Comparison of ENCODE assay signal across 8 cellular contexts in the genomic region with DNA sequence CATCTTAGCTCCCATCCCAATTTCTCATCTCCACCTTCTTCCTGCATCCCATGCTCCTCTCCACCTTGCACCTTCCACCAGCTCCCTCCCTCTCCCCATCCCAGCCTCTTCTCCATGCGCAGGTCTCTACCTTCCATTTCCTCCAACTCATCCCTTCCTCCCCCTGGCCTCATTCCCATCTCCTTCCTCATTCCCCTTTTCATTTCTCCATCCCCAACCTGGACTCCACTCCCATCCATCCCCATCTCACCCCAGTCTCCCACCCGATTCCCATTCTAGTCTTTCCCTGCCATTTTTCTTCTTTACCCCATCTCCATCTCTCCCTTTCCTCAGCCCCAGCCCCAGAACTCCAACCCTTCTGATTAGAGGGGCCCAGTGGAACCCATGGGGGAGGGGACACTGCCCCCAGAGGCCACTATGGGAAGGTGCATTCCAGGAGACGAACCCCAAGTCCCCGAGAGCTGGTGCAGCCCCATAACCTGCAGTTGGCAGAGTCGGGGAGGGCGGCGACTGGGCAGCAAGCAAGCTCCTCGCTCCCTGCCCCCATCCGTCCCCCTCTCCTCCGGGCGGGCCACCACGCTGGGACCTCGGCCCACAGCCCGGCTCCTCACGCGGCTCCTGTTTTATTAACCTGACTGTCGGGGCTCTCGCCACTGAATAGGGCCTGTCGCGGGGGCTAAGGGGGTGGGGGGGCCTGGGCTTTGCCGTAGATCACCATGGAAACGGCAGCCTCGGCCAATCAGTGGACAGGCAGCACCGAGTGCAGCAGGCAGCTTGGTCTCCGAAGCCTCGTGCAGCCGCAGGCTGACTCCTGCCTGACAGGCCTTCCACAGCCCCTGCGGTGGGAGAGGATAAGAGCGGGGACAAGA.
DNase-seq lines count a peak whose midpoint lies in the region; ATAC-seq and TF ChIP-seq lines count a peak whose summit lies in the region.

No MANE protein-coding gene starts in this region.

- DNase-seq in GM06990 (ENCODE audit: extremely low read depth, insufficient read length) (no peak), HEK293T (ENCODE audit: extremely low spot score) (peak; percentile 32), Panc1 (ENCODE audit: low read depth, low spot score) (no peak), astrocyte of the spinal cord (ENCODE audit: low read depth, low spot score) (no peak), kidney epithelial cell (ENCODE audit: low read depth) (no peak), NCI-H1048 (lab: John Stamatoyannopoulos, UW) (no peak), SIG-M5 treated with dmso at 0.1 percent for 504 hours (lab: John Stamatoyannopoulos, UW; ENCODE audit: unreplicated experiment) (no peak)

- intact Hi-C loops in Panc1 (cut with micrococcal nuclease; ENCODE audit: unreplicated experiment), result no loop called here

- H3K4me1 ChIP-seq in Panc1 (ENCODE audit: control insufficient read depth, insufficient read depth, low read length), result no peaks in the 10 kb centered on the region

- H3K27me3 ChIP-seq in GM06990 (replicated peaks; ENCODE audit: control insufficient read depth, insufficient read depth, low read length) (no peaks in the 10 kb centered on the region; the same call in 1 of the 2 replicates), Panc1 (ENCODE audit: control insufficient read depth, insufficient read depth, low read length) (no peaks in the 10 kb centered on the region; the same call in 1 of the 2 replicates), kidney epithelial cell (ENCODE audit: control insufficient read depth, insufficient read depth, low read length) (peaks cover 48% of the 10 kb centered on the region)

- CTCF ChIA-PET in HEK293T (lab: Yijun Ruan, JAX) (interaction anchor here (0.7 to 2.4 kb wide), 18 partner anchors 9 to 744 kb away, joined by 3 to 14 read pairs (median 4); no protein-coding TSS in a partner anchor), Panc1 (lab: Charles Lee) (interaction anchor here (0.9 kb wide), 1 partner anchor 32 kb away, joined by 3 read pairs; no protein-coding TSS in a partner anchor)

- POLR2A ChIA-PET in HEK293T (lab: Yijun Ruan, JAX), result interaction anchor here (1.0 kb wide), 1 partner anchor 112 kb away, joined by 4 read pairs; the partner anchor contains the start of gene DELE1
- POLR2A ChIA-PET in Panc1 (lab: Charles Lee), result no interaction called here

- TF ChIP-seq CTCF in GM06990 (IDR thresholded peaks at IDR 0.05; ENCODE audit: insufficient read depth, low read length, poor library complexity, severe bottlenecking) (peak; percentile 77), Panc1 (IDR thresholded peaks at IDR 0.05) (peak; percentile 76), astrocyte of the spinal cord (IDR thresholded peaks at IDR 0.05; ENCODE audit: low read depth, low read length) (peak; percentile 77), kidney epithelial cell (IDR thresholded peaks at IDR 0.05; ENCODE audit: insufficient read depth, low read length, poor library complexity, severe bottlenecking) (peak; percentile 78)

- in situ Hi-C loops in Panc1 (cut with HindIII; ENCODE audit: low pct_unique_long_range_greater_than_20kb, low sequenced_read_pairs), result no loop called here
- in situ Hi-C loops in astrocyte of the spinal cord (cut with HindIII; ENCODE audit: low sequenced_read_pairs), result no loop called here

- H3K36me3 ChIP-seq in GM06990 (ENCODE audit: control insufficient read depth, insufficient read depth, low read length) (no peaks in the 10 kb centered on the region), Panc1 (ENCODE audit: control insufficient read depth, insufficient read depth, low read length) (no peaks in the 10 kb centered on the region), kidney epithelial cell (ENCODE audit: control insufficient read depth, insufficient read depth, low read length) (no peaks in the 10 kb centered on the region)

- no peak overlapping the region for H3K27ac ChIP-seq in Panc1 (ENCODE audit: low read length)
- H3K27ac ChIP-seq in temporal lobe (ENCODE audit: low read depth, low read length), result peak overlapping the region; percentile 69

- H3K4me3 ChIP-seq in GM06990 (replicated peaks; ENCODE audit: low read depth, low read length), result no peak overlapping the region
- no peak overlapping the region for H3K4me3 ChIP-seq in Panc1 (ENCODE audit: low read depth in 2 of 2, low read length in 2 of 2)
- no peak overlapping the region for H3K4me3 ChIP-seq in astrocyte of the spinal cord (ENCODE audit: low read depth, low read length)
- H3K4me3 ChIP-seq in kidney epithelial cell (ENCODE audit: low read depth, low read length), result no peak overlapping the region

- no TSS peak for BruUV-seq in Panc1 (replicated peaks; lab: Mats Ljungman, UMichigan)

- no peaks in the 10 kb centered on the region for H3K9me3 ChIP-seq in Panc1 (ENCODE audit: control insufficient read depth, insufficient read depth, low read depth, low read length)

- no peak for ATAC-seq in Panc1

TF ChIP-seq in HEK293T, 16 proteins besides CTCF, POLR2A, EP300 and RAD21:
- TF ChIP-seq ELF4 (IDR thresholded peaks at IDR 0.05) (no peak), TARDBP (IDR thresholded peaks at IDR 0.05) (no peak), SP1 (IDR thresholded peaks at IDR 0.05) (no peak), FOXK2 (IDR thresholded peaks at IDR 0.05) (no peak), LEF1 (IDR thresholded peaks at IDR 0.05; ENCODE audit: borderline replicate concordance) (no peak), BHLHE40 (IDR thresholded peaks at IDR 0.05; ENCODE audit: borderline replicate concordance) (no peak), FOXM1 (IDR thresholded peaks at IDR 0.05; ENCODE audit: borderline replicate concordance) (no peak), PKNOX1 (IDR thresholded peaks at IDR 0.05) (no peak), SUZ12 (IDR thresholded peaks at IDR 0.05) (no peak), ARNT (IDR thresholded peaks at IDR 0.05) (no peak), NFRKB (IDR thresholded peaks at IDR 0.05) (no peak), FOXA1 (IDR thresholded peaks at IDR 0.05) (no peak), HDGF (IDR thresholded peaks at IDR 0.05; ENCODE audit: borderline replicate concordance) (no peak), L3MBTL2 (conservative IDR thresholded peaks at IDR 0.05) (no peak)
TF ChIP-seq in HEK293T: peak in this region for 0.
